Comparison of ENCODE assay signal across 19 cellular contexts in genomic region chr12:113870890-113871289, GRCh38.
"Had no signal": no experiment of that assay in that cellular context is flagged by ENCODE, and none has a peak within 500 bp of the region (broad histone marks: within the 10 kb centered on the region; RNA-seq: fewer than 3 reads in every experiment).

No MANE protein-coding gene starts in this region.

- DNase-seq: Karpas-422, KG1, MM.1S, NCI-H1436, NCI-H187, NCI-H2029, NCI-H2081 treated with DMSO at 0.1 percent for 48 hours, NCI-H2171, NCI-H226, NCI-H446, NCI-H510A, NCI-H524 treated with DMSO at 0.1 percent for 48 hours, NCI-H69, NCI-H774, PC-3, SHP77 had no signal

- H3K27ac ChIP-seq: RWPE1 had no signal

- ATAC-seq: Panc1, PC-3, SK-N-SH treated with all-trans-retinoic acid at 6 μM for 48 hours had no signal
